ENCODE assay signal across 11 cellular contexts in the genomic region with DNA sequence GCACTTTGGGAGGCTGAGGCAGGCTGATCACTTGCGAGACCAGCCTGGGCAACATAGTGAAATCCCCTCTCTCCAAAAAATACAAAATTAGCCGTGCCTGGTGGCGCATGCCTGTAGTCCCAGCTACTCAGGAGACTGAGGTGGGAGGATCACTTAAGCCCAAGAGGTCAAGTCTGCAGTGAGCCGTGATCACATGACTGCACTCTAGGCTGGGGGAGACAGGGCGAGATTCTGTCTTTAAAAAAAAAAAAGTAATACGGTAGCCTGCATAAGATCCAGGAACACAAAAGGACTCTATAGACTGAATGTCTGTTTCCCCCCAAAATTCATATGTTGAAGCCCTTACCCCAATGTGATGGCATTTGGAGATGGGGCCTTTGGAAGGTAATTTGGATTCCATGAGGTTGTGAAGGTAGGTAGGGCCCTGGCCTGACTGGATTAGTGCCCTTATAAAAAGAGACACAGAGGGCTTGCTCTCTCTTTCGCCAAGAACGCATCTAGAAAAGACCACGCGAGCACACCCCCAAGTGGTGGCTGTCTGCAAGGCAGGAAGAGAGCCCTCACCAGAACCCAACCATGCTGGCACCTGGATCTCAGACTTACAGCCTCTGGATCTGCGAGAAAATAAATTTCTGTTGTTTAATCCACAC. TPM values are rescaled to one million over a fixed set of nuclear protein-coding genes. Genes with fewer than 3 reads are reported as not detected.
DNase-seq lines count a peak whose midpoint lies in the region; TF ChIP-seq lines count a peak whose summit lies in the region.
"Had no signal": no experiment of that assay in that cellular context is flagged by ENCODE, and none has a peak within 500 bp of the region (broad histone marks: within the 10 kb centered on the region; RNA-seq: fewer than 3 reads in every experiment).

No MANE protein-coding gene starts in this region.

- H3K4me1 Mint-ChIP-seq in endothelial cell (ENCODE audit: unreplicated experiment): peaks cover 37% of the 10 kb centered on the region
- H3K4me1 Mint-ChIP-seq in activated T-helper 2 cell treated with anti-CD3 and anti-CD28 coated beads, Interferon-gamma antibody, Interleukin-2, Interleukin-4, amounts not matched to agents 10 μg/mL and 5 μg/mL and 100 μg/mL, durations not matched to agents 14 hours and 24 hours and 36 hours (ENCODE audit: low read depth): no peaks in the 10 kb centered on the region

- intact Hi-C loops in spleen (cut with DNase I; ENCODE audit: low total_unique reads): no loop called here
- intact Hi-C loops in activated T-helper 2 cell treated with anti-CD3 and anti-CD28 coated beads, Interferon-gamma antibody, Interleukin-2, Interleukin-4, amounts not matched to agents 10 μg/mL and 5 μg/mL and 100 μg/mL, durations not matched to agents 14 hours and 24 hours and 36 hours (cut with micrococcal nuclease): no loop called here

- H3K4me1 ChIP-seq in BE2C (peaks cover 6% of the 10 kb centered on the region), spleen (peaks cover 0 to 31% (median 8%) of the 10 kb centered on the region in 6 donors)

- H3K27ac Mint-ChIP-seq in endothelial cell (ENCODE audit: unreplicated experiment): no peak overlapping the region
- H3K27ac Mint-ChIP-seq in activated T-helper 2 cell treated with anti-CD3 and anti-CD28 coated beads, Interferon-gamma antibody, Interleukin-2, Interleukin-4, amounts not matched to agents 10 μg/mL and 5 μg/mL and 100 μg/mL, durations not matched to agents 14 hours and 24 hours and 36 hours: no peak overlapping the region

- in situ Hi-C loops in GM13976 (cut with MboI; ENCODE audit: low sequenced_read_pairs, unreplicated experiment): no loop called here

- H3K27me3 Mint-ChIP-seq in endothelial cell (ENCODE audit: unreplicated experiment): no peaks in the 10 kb centered on the region
- peaks cover 25% of the 10 kb centered on the region for H3K27me3 Mint-ChIP-seq in activated T-helper 2 cell treated with anti-CD3 and anti-CD28 coated beads, Interferon-gamma antibody, Interleukin-2, Interleukin-4, amounts not matched to agents 10 μg/mL and 5 μg/mL and 100 μg/mL, durations not matched to agents 14 hours and 24 hours and 36 hours (ENCODE audit: low read depth)

- no peaks in the 10 kb centered on the region for H3K36me3 Mint-ChIP-seq in endothelial cell (ENCODE audit: low read depth, unreplicated experiment)
- H3K36me3 Mint-ChIP-seq in activated T-helper 2 cell treated with anti-CD3 and anti-CD28 coated beads, Interferon-gamma antibody, Interleukin-2, Interleukin-4, amounts not matched to agents 10 μg/mL and 5 μg/mL and 100 μg/mL, durations not matched to agents 14 hours and 24 hours and 36 hours (ENCODE audit: low read depth): no peaks in the 10 kb centered on the region

- TF ChIP-seq POLR2A in spleen (IDR thresholded peaks at IDR 0.05): no peak

- H3K27ac ChIP-seq in spleen: no peak overlapping the region

- DNase-seq in BE2C (peak; percentile 54), GM13976 (ENCODE audit: low spot score) (no peak), NCI-H748 treated with DMSO at 0.1 percent for 48 hours (lab: John Stamatoyannopoulos, UW) (peak; percentile 15), endothelial cell (ENCODE audit: low spot score) (peak; percentile 54), spleen (no peak), 8988T (no peak)
- DNase-seq in stimulated activated naive CD4-positive, alpha-beta T cell treated with Interleukin-2 at 50 U/mL for 16 hours (lab: John Stamatoyannopoulos, UW): no peak
- DNase-seq in activated T-helper 2 cell treated with anti-CD3 and anti-CD28 coated beads, Interferon-gamma antibody, Interleukin-2, Interleukin-4, amounts not matched to agents 10 μg/mL and 5 μg/mL and 100 μg/mL, durations not matched to agents 14 hours and 24 hours and 36 hours (ENCODE audit: low spot score): no peak
- DNase-seq: foreskin melanocyte, T-helper 1 cell had no signal

- H3K9me3 ChIP-seq in BE2C (no peaks in the 10 kb centered on the region), spleen (no peaks in the 10 kb centered on the region)

- H3K36me3 ChIP-seq in BE2C (no peaks in the 10 kb centered on the region), spleen (no peaks in the 10 kb centered on the region)

- H3K4me3 ChIP-seq in BE2C (ENCODE audit: low read depth, low read length) (no peak overlapping the region), spleen (no peak overlapping the region)

- H3K4me3 Mint-ChIP-seq in endothelial cell (ENCODE audit: unreplicated experiment): no peak overlapping the region
- H3K4me3 Mint-ChIP-seq in activated T-helper 2 cell treated with anti-CD3 and anti-CD28 coated beads, Interferon-gamma antibody, Interleukin-2, Interleukin-4, amounts not matched to agents 10 μg/mL and 5 μg/mL and 100 μg/mL, durations not matched to agents 14 hours and 24 hours and 36 hours (ENCODE audit: low read depth): no peak overlapping the region

- H3K27me3 ChIP-seq in BE2C (no peaks in the 10 kb centered on the region), spleen (replicated peaks in 1 of 7) (no peaks in the 10 kb centered on the region)

- TF ChIP-seq CTCF in BE2C (IDR thresholded peaks at IDR 0.05; ENCODE audit: low read depth, low read length) (peak; percentile 76), GM13976 (IDR thresholded peaks at IDR 0.05; ENCODE audit: borderline replicate concordance, control extremely low read depth, extremely low read depth, insufficient read depth, missing control alignments) (peak; percentile 31), endothelial cell (IDR thresholded peaks at IDR 0.05; ENCODE audit: unreplicated experiment) (peak; percentile 63), spleen (IDR thresholded peaks at IDR 0.05 in 8 of 11, conservative IDR thresholded peaks at IDR 0.05 in 3 of 11) (no peak)

- WGBS in spleen, 5 donors: 85 to 92% (median 88%) methylated on average over 11 of the region's 11 CpGs

- H3K9me3 Mint-ChIP-seq in endothelial cell (ENCODE audit: unreplicated experiment): no peaks in the 10 kb centered on the region
- H3K9me3 Mint-ChIP-seq in activated T-helper 2 cell treated with anti-CD3 and anti-CD28 coated beads, Interferon-gamma antibody, Interleukin-2, Interleukin-4, amounts not matched to agents 10 μg/mL and 5 μg/mL and 100 μg/mL, durations not matched to agents 14 hours and 24 hours and 36 hours: no peaks in the 10 kb centered on the region
- H3K9me3 Mint-ChIP-seq: nephron had no signal

RNA-seq across cellular contexts. Expression of a gene that starts 17.0 kb away (rescaled TPM):
- polyA plus RNA-seq in BE2C (2012; ENCODE audit: insufficient read depth, insufficient read length, low read depth): 14.1 TPM
- total RNA-seq in endothelial cell (ENCODE audit: unreplicated experiment) (71.6 TPM), spleen (10 to 100 TPM; 10.4 to 44.1 (median 24.2) TPM)
- 1 to 10 TPM; 1.9 to 3.7 (median 1.9) TPM for polyA plus RNA-seq in spleen
- 4.5 and 6.0 TPM in 2 replicates for total RNA-seq in activated T-helper 2 cell treated with anti-CD3 and anti-CD28 coated beads, Interferon-gamma antibody, Interleukin-2, Interleukin-4, amounts not matched to agents 10 μg/mL and 5 μg/mL and 100 μg/mL, durations not matched to agents 14 hours and 24 hours and 36 hours

Comparison
In these comparisons a context has a peak if more than half of its experiments do, and no peak if none do; other contexts are left out.
1. DNase-seq: peak in BE2C (single experiment), NCI-H748 treated with DMSO at 0.1 percent for 48 hours (single experiment) and endothelial cell (single experiment); none in GM13976 (single experiment), stimulated activated naive CD4-positive, alpha-beta T cell treated with Interleukin-2 at 50 U/mL for 16 hours (single experiment), spleen (single experiment), activated T-helper 2 cell treated with anti-CD3 and anti-CD28 coated beads, Interferon-gamma antibody, Interleukin-2, Interleukin-4, amounts not matched to agents 10 μg/mL and 5 μg/mL and 100 μg/mL, durations not matched to agents 14 hours and 24 hours and 36 hours (single experiment) and 8988T (single experiment).
2. CTCF ChIP-seq: peak in BE2C (single experiment), GM13976 (single experiment) and endothelial cell (single experiment); none in spleen (0 of 11).